ENCODE assay signal across 9 cellular contexts in the genomic region with DNA sequence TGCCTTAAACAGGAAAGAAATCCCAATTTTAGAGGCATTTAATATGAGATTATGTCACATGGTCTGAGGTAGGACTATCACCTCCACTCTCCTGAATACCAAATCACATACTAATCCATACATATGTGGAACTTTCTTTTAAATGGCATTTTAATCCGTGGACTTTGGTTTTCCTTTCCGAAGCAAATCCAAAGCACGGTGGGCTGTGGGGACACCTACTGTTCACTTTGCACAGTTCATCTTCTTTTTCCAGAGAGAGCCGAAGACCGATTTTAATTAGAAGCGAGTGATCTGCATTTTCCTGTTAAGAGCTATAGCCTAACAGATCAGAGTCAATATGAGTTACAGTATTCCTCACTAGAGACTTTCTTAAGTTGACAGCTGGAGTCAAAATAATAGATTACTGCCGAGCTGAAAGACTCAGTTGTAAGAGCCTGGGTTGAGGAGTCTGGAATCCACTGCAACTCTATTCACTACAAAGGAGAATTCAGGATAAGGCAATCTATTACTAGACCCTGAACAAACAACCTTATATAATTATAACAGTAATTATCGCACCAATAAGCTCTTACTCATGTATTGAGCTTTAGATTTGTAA.
DNase-seq lines count a peak whose midpoint lies in the region; TF ChIP-seq lines count a peak whose summit lies in the region.
"Had no signal": no experiment of that assay in that cellular context is flagged by ENCODE, and none has a peak within 500 bp of the region (broad histone marks: within the 10 kb centered on the region; RNA-seq: fewer than 3 reads in every experiment).

No MANE protein-coding gene starts in this region.

- TF ChIP-seq CTCF in GM12873 (IDR thresholded peaks at IDR 0.05; ENCODE audit: insufficient read depth, low read depth, low read length, missing control alignments) (peak; percentile 72), nephron progenitor cell (IDR thresholded peaks at IDR 0.05) (peak; percentile 82)

- H3K36me3 Mint-ChIP-seq in nephron progenitor cell (ENCODE audit: low read depth), result no peaks in the 10 kb centered on the region

- no peaks in the 10 kb centered on the region for H3K27me3 ChIP-seq in endocrine pancreas (ENCODE audit: control insufficient read depth, insufficient read depth, low read length)

- peaks cover 11% of the 10 kb centered on the region for H3K4me1 Mint-ChIP-seq in nephron progenitor cell
- H3K4me1 Mint-ChIP-seq: memory B cell had no signal

- H3K27me3 Mint-ChIP-seq in nephron progenitor cell (ENCODE audit: low read depth, poor library complexity), result peaks cover 13% of the 10 kb centered on the region

- H3K4me1 ChIP-seq in endocrine pancreas (ENCODE audit: control insufficient read depth, insufficient read depth, low read length), result peaks cover 4% of the 10 kb centered on the region

- no peaks in the 10 kb centered on the region for H3K9me3 ChIP-seq in endocrine pancreas (ENCODE audit: control insufficient read depth, low read length)

- H3K9ac ChIP-seq in endocrine pancreas (ENCODE audit: control insufficient read depth, insufficient read depth, low read length), result peak overlapping the region; percentile 41

- H3K27ac Mint-ChIP-seq in nephron progenitor cell, result no peak overlapping the region
- H3K27ac Mint-ChIP-seq: memory B cell had no signal

- peaks cover 5% of the 10 kb centered on the region for H3K9me3 Mint-ChIP-seq in nephron progenitor cell
- H3K9me3 Mint-ChIP-seq: memory B cell had no signal

- DNase-seq in AG20443 (ENCODE audit: low spot score) (peak; percentile 62), NCI-H748 treated with DMSO at 0.1 percent for 48 hours (lab: John Stamatoyannopoulos, UW) (peak; percentile 11), nephron progenitor cell (peak; percentile 43), cortex of kidney (lab: John Stamatoyannopoulos, UW) (no peak), NCI-H2029 (lab: John Stamatoyannopoulos, UW) (no peak)
- no peak for DNase-seq in effector CD4-positive, alpha-beta T cell

- H3K4me3 Mint-ChIP-seq in nephron progenitor cell, result no peak overlapping the region
- H3K4me3 Mint-ChIP-seq: memory B cell had no signal

- no peaks in the 10 kb centered on the region for H3K36me3 ChIP-seq in endocrine pancreas (ENCODE audit: control insufficient read depth, insufficient read depth, low read length)

- peak overlapping the region; percentile 52 for H3K4me3 ChIP-seq in endocrine pancreas (ENCODE audit: control insufficient read depth, insufficient read depth, low read length)

Comparison
In these comparisons a context has a peak if more than half of its experiments do, and no peak if none do; other contexts are left out.
1. DNase-seq: peak in AG20443 (single experiment), NCI-H748 treated with DMSO at 0.1 percent for 48 hours (single experiment) and nephron progenitor cell (single experiment); none in effector CD4-positive, alpha-beta T cell (single experiment), cortex of kidney (single experiment) and NCI-H2029 (single experiment).